ENCODE assay signal across 9 cellular contexts in the genomic region with DNA sequence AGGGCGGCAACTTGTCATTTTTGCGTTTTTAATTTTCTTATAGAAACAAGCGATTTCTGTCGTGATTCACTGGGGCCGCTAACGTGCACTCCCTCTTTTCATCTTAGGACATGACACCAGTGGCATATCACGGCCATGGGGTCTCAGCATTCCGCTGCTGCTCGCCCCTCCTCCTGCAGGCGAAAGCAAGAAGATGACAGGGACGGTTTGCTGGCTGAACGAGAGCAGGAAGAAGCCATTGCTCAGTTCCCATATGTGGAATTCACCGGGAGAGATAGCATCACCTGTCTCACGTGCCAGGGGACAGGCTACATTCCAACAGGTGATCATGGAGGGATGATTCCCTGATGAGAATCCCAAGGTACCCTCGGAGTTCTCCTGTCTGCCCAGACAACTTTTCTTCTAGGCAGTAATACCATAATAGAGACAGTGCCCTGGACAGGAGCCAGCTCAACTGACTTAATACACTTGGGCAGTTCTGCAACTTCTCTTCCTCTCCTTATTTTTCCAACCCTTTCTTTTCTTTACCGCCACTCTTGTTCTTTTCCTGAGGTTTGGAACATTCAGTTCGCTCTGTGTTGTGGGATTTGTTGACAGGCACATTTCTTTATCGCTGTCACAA. TPM values are rescaled to one million over a fixed set of nuclear protein-coding genes. Genes with fewer than 3 reads are reported as not detected.
DNase-seq lines count a peak whose midpoint lies in the region; TF ChIP-seq lines count a peak whose summit lies in the region.
"Had no signal": no experiment of that assay in that cellular context is flagged by ENCODE, and none has a peak within 500 bp of the region (broad histone marks: within the 10 kb centered on the region; RNA-seq: fewer than 3 reads in every experiment).

No MANE protein-coding gene starts in this region.

- H3K79me2 ChIP-seq in OCI-LY7 (ENCODE audit: insufficient read depth, low read depth, low read length): peaks cover 10% of the 10 kb centered on the region; the same call in 1 of the 2 replicates

- H3K27ac ChIP-seq in OCI-LY7 (ENCODE audit: low read depth, low read length, poor library complexity, severe bottlenecking) (peak overlapping the region; percentile 29), mucosa of rectum (ENCODE audit: low read depth in 2 of 2, low read length in 2 of 2) (peak overlapping the region; percentile 68 to 91)

- DNase-seq in activated effector memory CD4-positive, alpha-beta T cell treated with anti-CD3 and anti-CD28 coated beads, Interleukin-2, amount 50 U/mL, for 16 hours: peak; percentile 68
- no peak for DNase-seq in activated effector memory CD4-positive, alpha-beta T cell treated with Interleukin-2 at 50 U/mL for 16 hours
- DNase-seq in OCI-LY7 (ENCODE audit: low spot score) (peak; percentile 50), NCI-H1930 (lab: John Stamatoyannopoulos, UW) (no peak), amygdala (lab: John Stamatoyannopoulos, UW) (no peak), HCEC 1CT (no peak)

- H3K4me1 ChIP-seq in OCI-LY7 (ENCODE audit: insufficient read depth, low read length, poor library complexity, severe bottlenecking) (peaks cover 32% of the 10 kb centered on the region), mucosa of rectum (ENCODE audit: control insufficient read depth in 2 of 2, insufficient read depth in 2 of 2, low read length in 2 of 2) (peaks cover 17 to 25% of the 10 kb centered on the region in 2 donors)

- H3K36me3 Mint-ChIP-seq in dendritic cell treated with granulocyte-macrophage colony-stimulating factor and Interleukin-4, amounts not matched to agents 40 ng/mL and 50 ng/mL, for 4 days (ENCODE audit: low read depth): peaks cover 7% of the 10 kb centered on the region

- no peak for TF ChIP-seq CTCF in OCI-LY7 (conservative IDR thresholded peaks at IDR 0.05; ENCODE audit: low read length)

- H3K9me3 ChIP-seq in OCI-LY7 (ENCODE audit: low read length): no peaks in the 10 kb centered on the region
- no peaks in the 10 kb centered on the region for H3K9me3 ChIP-seq in mucosa of rectum (ENCODE audit: control insufficient read depth in 2 of 2, low read length in 2 of 2)

- H3K4me3 ChIP-seq in OCI-LY7 (ENCODE audit: low read depth, low read length, poor library complexity, severe bottlenecking) (peak overlapping the region; percentile 70), mucosa of rectum (ENCODE audit: low read length in 2 of 2) (peak overlapping the region; percentile 87 to 94)

- peaks cover 41% of the 10 kb centered on the region for H3K27me3 Mint-ChIP-seq in dendritic cell treated with granulocyte-macrophage colony-stimulating factor and Interleukin-4, amounts not matched to agents 40 ng/mL and 50 ng/mL, for 4 days

- no peaks in the 10 kb centered on the region for H3K9me3 Mint-ChIP-seq in dendritic cell treated with granulocyte-macrophage colony-stimulating factor and Interleukin-4, amounts not matched to agents 40 ng/mL and 50 ng/mL, for 4 days

- peak overlapping the region; percentile 81 for H3K27ac Mint-ChIP-seq in dendritic cell treated with granulocyte-macrophage colony-stimulating factor and Interleukin-4, amounts not matched to agents 40 ng/mL and 50 ng/mL, for 4 days

- CTCF ChIA-PET in OCI-LY7 (lab: Charles Lee; ENCODE audit: unreplicated experiment): interaction anchor here (0.6 to 1.3 kb wide), 3 partner anchors 15 to 225 kb away, joined by 3 to 4 read pairs (median 3); no protein-coding TSS in a partner anchor

- peaks cover 28% of the 10 kb centered on the region for H3K4me1 Mint-ChIP-seq in dendritic cell treated with granulocyte-macrophage colony-stimulating factor and Interleukin-4, amounts not matched to agents 40 ng/mL and 50 ng/mL, for 4 days (ENCODE audit: low read depth)

- no TSS peak for BruUV-seq in OCI-LY7 (replicated peaks; lab: Mats Ljungman, UMichigan)

- no peaks in the 10 kb centered on the region for H3K9me2 ChIP-seq in OCI-LY7 (ENCODE audit: insufficient read depth, low read length)

- H3K4me3 Mint-ChIP-seq in dendritic cell treated with granulocyte-macrophage colony-stimulating factor and Interleukin-4, amounts not matched to agents 40 ng/mL and 50 ng/mL, for 4 days: peak overlapping the region; percentile 89

- peak overlapping the region; percentile 69 for H2AFZ ChIP-seq in OCI-LY7 (ENCODE audit: low read length)

- intact Hi-C loops in OCI-LY7 (cut with micrococcal nuclease; ENCODE audit: unreplicated experiment): loop anchor here (5.0 to 10.0 kb wide), 3 partner anchors 62 to 257 kb away; a partner anchor contains a TSS
- intact Hi-C loops in dendritic cell treated with granulocyte-macrophage colony-stimulating factor and Interleukin-4, amounts not matched to agents 40 ng/mL and 50 ng/mL, for 4 days (cut with micrococcal nuclease): loop anchor here (10.0 kb wide), 1 partner anchor 201 kb away; no protein-coding TSS in a partner anchor

- peak overlapping the region; percentile 94 for H3K9ac ChIP-seq in mucosa of rectum (ENCODE audit: low read depth in 1 of 2, low read length in 2 of 2)

- POLR2A ChIA-PET in OCI-LY7 (lab: Charles Lee): interaction anchor here (0.5 to 1.7 kb wide), 7 partner anchors 32 to 221 kb away, joined by 3 to 7 read pairs (median 3); no protein-coding TSS in a partner anchor

- no peaks in the 10 kb centered on the region for H4K20me1 ChIP-seq in OCI-LY7 (ENCODE audit: insufficient read depth, low read length)

- H3K36me3 ChIP-seq in OCI-LY7 (ENCODE audit: insufficient read depth, low read length) (peaks cover 44% of the 10 kb centered on the region), mucosa of rectum (ENCODE audit: control insufficient read depth in 2 of 2, insufficient read depth in 2 of 2, low read length in 2 of 2) (peaks cover 18 to 28% of the 10 kb centered on the region in 2 donors)

- H3K27me3 ChIP-seq in mucosa of rectum (ENCODE audit: control insufficient read depth in 2 of 2, insufficient read depth in 2 of 2, low read length in 2 of 2): peaks cover 0 to 3% of the 10 kb centered on the region in 2 donors

- H3K4me2 ChIP-seq in OCI-LY7 (ENCODE audit: low read length): peak overlapping the region; percentile 86

RNA-seq across cellular contexts. Expression of a gene that starts 0.8 kb away (rescaled TPM):
- 158 and 182 TPM in 2 replicates for total RNA-seq in OCI-LY7 (2014; rRNA removed; shearing (Covaris generic))
- 123 and 129 TPM in 2 replicates for total RNA-seq in OCI-LY7 (2022)

RNA-seq across cellular contexts. Expression of a gene that starts 40.1 kb away (rescaled TPM):
- total RNA-seq in OCI-LY7 (2014; rRNA removed; shearing (Covaris generic)): 0.03 TPM in 1 of 2 replicates, not detected in the other
- total RNA-seq in OCI-LY7 (2022): 0.08 TPM in 1 of 2 replicates, not detected in the other
- total RNA-seq: dermis microvascular lymphatic vessel endothelial cell had no signal

RNA-seq across cellular contexts. Expression of a gene that starts 59.4 kb away (rescaled TPM):
- 4.8 and 5.4 TPM in 2 replicates for total RNA-seq in OCI-LY7 (2014; rRNA removed; shearing (Covaris generic))
- total RNA-seq in OCI-LY7 (2022): 1.9 and 2.4 TPM in 2 replicates

Comparison
In these comparisons a context has a peak if more than half of its experiments do, and no peak if none do; other contexts are left out.
1. DNase-seq: peak in activated effector memory CD4-positive, alpha-beta T cell treated with anti-CD3 and anti-CD28 coated beads, Interleukin-2, amount 50 U/mL, for 16 hours (single experiment) and OCI-LY7 (single experiment); none in activated effector memory CD4-positive, alpha-beta T cell treated with Interleukin-2 at 50 U/mL for 16 hours (single experiment), NCI-H1930 (0 of 2), amygdala (0 of 56) and HCEC 1CT (single experiment).